In genomic region chr17:39153541-39154111, GRCh38 we compare ENCODE assay signal across 8 cellular contexts. TPM values are rescaled to one million over a fixed set of nuclear protein-coding genes. Genes with fewer than 3 reads are reported as not detected.
DNase-seq lines count a peak whose midpoint lies in the region; ATAC-seq and TF ChIP-seq lines count a peak whose summit lies in the region.

No MANE protein-coding gene starts in this region.

- intact Hi-C loops in CD4-positive, alpha-beta T cell (cut with DNase I, micrococcal nuclease) = loop anchor here (1.0 to 10.0 kb wide), 9 partner anchors 61 to 476 kb away; partner anchors contain the start of genes PSMB3 (in 1 of the 2) and RPL23 (in 1 of the 2)

- H3K4me3 ChIP-seq in MG63 = peak overlapping the region; percentile 74

- peaks cover 27% of the 10 kb centered on the region for H3K36me3 Mint-ChIP-seq in CD4-positive, alpha-beta T cell (ENCODE audit: low read depth)
- H3K36me3 Mint-ChIP-seq in natural killer cell treated with Interleukin-12 subunit alpha and Interleukin-12 subunit beta and Interleukin-15 and Interleukin-18, amount 100 ng/mL, for 72 hours = no peaks in the 10 kb centered on the region
- peaks cover 7 to 11% of the 10 kb centered on the region in 2 donors for H3K36me3 Mint-ChIP-seq in stimulated activated naive B cell treated with anti-CD40 and anti-IgM and Interleukin-4, amounts not matched to agents 10 μg/mL and 1 μg/mL and 100 μg/mL, for 72 hours

- peaks cover 47% of the 10 kb centered on the region for H3K4me1 Mint-ChIP-seq in CD4-positive, alpha-beta T cell (ENCODE audit: low read depth)
- H3K4me1 Mint-ChIP-seq in natural killer cell treated with Interleukin-12 subunit alpha and Interleukin-12 subunit beta and Interleukin-15 and Interleukin-18, amount 100 ng/mL, for 72 hours (ENCODE audit: low read depth in 2 of 2) = peaks cover 22 to 38% of the 10 kb centered on the region in 2 donors
- H3K4me1 Mint-ChIP-seq in stimulated activated naive B cell treated with anti-CD40 and anti-IgM and Interleukin-4, amounts not matched to agents 10 μg/mL and 1 μg/mL and 100 μg/mL, for 72 hours = peaks cover 31 to 40% of the 10 kb centered on the region in 2 donors

- H3K4me3 Mint-ChIP-seq in CD4-positive, alpha-beta T cell = peak overlapping the region; percentile 99
- peak overlapping the region; percentile 96 for H3K4me3 Mint-ChIP-seq in natural killer cell treated with Interleukin-12 subunit alpha and Interleukin-12 subunit beta and Interleukin-15 and Interleukin-18, amount 100 ng/mL, for 72 hours
- peak overlapping the region; percentile 96 to 98 for H3K4me3 Mint-ChIP-seq in stimulated activated naive B cell treated with anti-CD40 and anti-IgM and Interleukin-4, amounts not matched to agents 10 μg/mL and 1 μg/mL and 100 μg/mL, for 72 hours

- H3K27me3 Mint-ChIP-seq in CD4-positive, alpha-beta T cell = peaks cover 19% of the 10 kb centered on the region
- H3K27me3 Mint-ChIP-seq in natural killer cell treated with Interleukin-12 subunit alpha and Interleukin-12 subunit beta and Interleukin-15 and Interleukin-18, amount 100 ng/mL, for 72 hours = peaks cover 0 to 20% of the 10 kb centered on the region in 2 donors
- H3K27me3 Mint-ChIP-seq in stimulated activated naive B cell treated with anti-CD40 and anti-IgM and Interleukin-4, amounts not matched to agents 10 μg/mL and 1 μg/mL and 100 μg/mL, for 72 hours = peaks cover 43 to 47% of the 10 kb centered on the region in 2 donors

- CTCF ChIA-PET in CD4-positive, alpha-beta T cell (lab: Charles Lee) = interaction anchor here (0.7 to 4.4 kb wide), 26 partner anchors 12 to 595 kb away, joined by 3 to 80 read pairs (median 5); partner anchors contain the start of genes ARL5C, CWC25, FBXO47 and LASP1

- H3K27ac ChIP-seq in CD4-positive, alpha-beta T cell (ENCODE audit: low read depth, low read length) = peak overlapping the region; percentile 69

- peak; percentile 60 for ATAC-seq in CD4-positive, alpha-beta T cell (ENCODE audit: poor library complexity)
- peak; percentile 41 for ATAC-seq in GM21526 (IDR thresholded peaks at IDR 0.05; ENCODE audit: low FRiP score, unreplicated experiment)
- peak; percentile 76 to 83 for ATAC-seq in natural killer cell treated with Interleukin-12 subunit alpha and Interleukin-12 subunit beta and Interleukin-15 and Interleukin-18, amount 100 ng/mL, for 72 hours
- ATAC-seq in stimulated activated naive B cell treated with anti-CD40 and anti-IgM and Interleukin-4, amounts not matched to agents 10 μg/mL and 1 μg/mL and 100 μg/mL, for 72 hours (replicated peaks) = peak; percentile 70 to 74

- H3K9me3 Mint-ChIP-seq in CD4-positive, alpha-beta T cell = no peaks in the 10 kb centered on the region
- no peaks in the 10 kb centered on the region for H3K9me3 Mint-ChIP-seq in natural killer cell treated with Interleukin-12 subunit alpha and Interleukin-12 subunit beta and Interleukin-15 and Interleukin-18, amount 100 ng/mL, for 72 hours
- peaks cover 0 to 3% of the 10 kb centered on the region in 2 donors for H3K9me3 Mint-ChIP-seq in stimulated activated naive B cell treated with anti-CD40 and anti-IgM and Interleukin-4, amounts not matched to agents 10 μg/mL and 1 μg/mL and 100 μg/mL, for 72 hours

- peak overlapping the region; percentile 97 for H3K27ac Mint-ChIP-seq in CD4-positive, alpha-beta T cell
- H3K27ac Mint-ChIP-seq in natural killer cell treated with Interleukin-12 subunit alpha and Interleukin-12 subunit beta and Interleukin-15 and Interleukin-18, amount 100 ng/mL, for 72 hours = peak overlapping the region; percentile 99 to 100
- peak overlapping the region; percentile 99 for H3K27ac Mint-ChIP-seq in stimulated activated naive B cell treated with anti-CD40 and anti-IgM and Interleukin-4, amounts not matched to agents 10 μg/mL and 1 μg/mL and 100 μg/mL, for 72 hours

- DNase-seq in CD4-positive, alpha-beta T cell = peak; percentile 89 to 98 (median 94)
- DNase-seq in MG63 = peak; percentile 79
- DNase-seq in SHP77 treated with DMSO at 0.1 percent for 48 hours (lab: John Stamatoyannopoulos, UW) = peak; percentile 75
- peak; percentile 67 for DNase-seq in activated gamma-delta T cell (lab: John Stamatoyannopoulos, UW)
- DNase-seq in fibroblast of the conjunctiva (ENCODE audit: low read depth) = peak; percentile 74
- peak; percentile 94 for DNase-seq in natural killer cell treated with Interleukin-12 subunit alpha and Interleukin-12 subunit beta and Interleukin-15 and Interleukin-18, amount 100 ng/mL, for 72 hours (ENCODE audit: low spot score)
- DNase-seq in stimulated activated naive B cell treated with anti-CD40 and anti-IgM and Interleukin-4, amounts not matched to agents 10 μg/mL and 1 μg/mL and 100 μg/mL, for 72 hours = peak; percentile 82

- 0 out of 2 replicates have a peak, but pooled peaks cover 2% of the 10 kb centered on the region for H3K36me3 ChIP-seq in MG63

- no peaks in the 10 kb centered on the region for H3K9me3 ChIP-seq in CD4-positive, alpha-beta T cell (ENCODE audit: control insufficient read depth, low read length)
- H3K9me3 ChIP-seq in MG63 = no peaks in the 10 kb centered on the region

- no peaks in the 10 kb centered on the region for H3K27me3 ChIP-seq in CD4-positive, alpha-beta T cell (ENCODE audit: control insufficient read depth, insufficient read depth, low read length)
- 0 out of 2 replicates have a peak, but pooled peaks cover 2% of the 10 kb centered on the region for H3K27me3 ChIP-seq in MG63

- no peak for TF ChIP-seq CTCF in CD4-positive, alpha-beta T cell (IDR thresholded peaks at IDR 0.05)

- POLR2A ChIA-PET in CD4-positive, alpha-beta T cell (lab: Charles Lee) = interaction anchor here (0.6 to 6.2 kb wide), 34 partner anchors 9 to 449 kb away, joined by 3 to 71 read pairs (median 6); partner anchors contain the start of genes FBXO47, LASP1, MLLT6 and PSMB3

RNA-seq across cellular contexts. Expression of gene PLXDC1, which starts 2.2 kb away (rescaled TPM):
- 10 to 100 TPM; 66.7 to 67.6 TPM for total RNA-seq in CD4-positive, alpha-beta T cell
- total RNA-seq in MG63 (2014; rRNA removed; shearing (Covaris generic); ENCODE audit: low replicate concordance) = not detected in 2 replicates
- total RNA-seq in natural killer cell treated with Interleukin-12 subunit alpha and Interleukin-12 subunit beta and Interleukin-15 and Interleukin-18, amount 100 ng/mL, for 72 hours = under 1 TPM in 1 of 2 donors, not detected in 1; 0.43 TPM

RNA-seq across cellular contexts. Expression of gene ARL5C, which starts 12.3 kb away (rescaled TPM):
- not detected for total RNA-seq in CD4-positive, alpha-beta T cell
- not detected in 2 replicates for total RNA-seq in MG63 (2014; rRNA removed; shearing (Covaris generic); ENCODE audit: low replicate concordance)
- not detected for total RNA-seq in natural killer cell treated with Interleukin-12 subunit alpha and Interleukin-12 subunit beta and Interleukin-15 and Interleukin-18, amount 100 ng/mL, for 72 hours

RNA-seq across cellular contexts. Expression of gene CACNB1, which starts 43.8 kb away (rescaled TPM):
- 10 to 100 TPM; 14.9 to 15.5 TPM for total RNA-seq in CD4-positive, alpha-beta T cell
- total RNA-seq in MG63 (2014; rRNA removed; shearing (Covaris generic); ENCODE audit: low replicate concordance) = 2.2 and 2.4 TPM in 2 replicates
- total RNA-seq in natural killer cell treated with Interleukin-12 subunit alpha and Interleukin-12 subunit beta and Interleukin-15 and Interleukin-18, amount 100 ng/mL, for 72 hours = 10 to 100 TPM; 18.8 to 49.9 TPM

RNA-seq across cellular contexts. Expression of gene RPL19, which starts 46.5 kb away (rescaled TPM):
- 1,000 to 10,000 TPM; 3,527 to 3,670 TPM for total RNA-seq in CD4-positive, alpha-beta T cell
- total RNA-seq in MG63 (2014; rRNA removed; shearing (Covaris generic); ENCODE audit: low replicate concordance) = 4,123 and 4,721 TPM in 2 replicates
- total RNA-seq in natural killer cell treated with Interleukin-12 subunit alpha and Interleukin-12 subunit beta and Interleukin-15 and Interleukin-18, amount 100 ng/mL, for 72 hours = 1,000 to 10,000 TPM; 1,326 to 1,683 TPM

Comparison
In these comparisons a context has a peak if more than half of its experiments do, and no peak if none do; other contexts are left out.
1. Peak in every context shown above with its lines: DNase-seq, ATAC-seq, H3K4me3 ChIP-seq and H3K27ac ChIP-seq.
2. RNA of gene PLXDC1, which starts 2.2 kb away (total RNA-seq): 66.7 to 67.6 TPM in CD4-positive, alpha-beta T cell; 0.43 TPM in natural killer cell treated with Interleukin-12 subunit alpha and Interleukin-12 subunit beta and Interleukin-15 and Interleukin-18, amount 100 ng/mL, for 72 hours and not detected in MG63; every median in the first group is over 10 times any median in the second.